ENCODE assay signal across 12 cellular contexts in genomic region chr3:42213417-42213816, GRCh38. TPM values are rescaled to one million over a fixed set of nuclear protein-coding genes. Genes with fewer than 3 reads are reported as not detected.
DNase-seq lines count a peak whose midpoint lies in the region; ATAC-seq, FAIRE-seq and TF ChIP-seq lines count a peak whose summit lies in the region.
"Had no signal": no experiment of that assay in that cellular context is flagged by ENCODE, and none has a peak within 500 bp of the region (broad histone marks: within the 10 kb centered on the region; RNA-seq: fewer than 3 reads in every experiment).

No MANE protein-coding gene starts in this region.

- peak overlapping the region; percentile 53 for H3K4me3 Mint-ChIP-seq in T-helper 2 cell treated with Interferon-gamma antibody and Interleukin-4, amounts not matched to agents 5 μg/mL and 100 μg/mL, for 36 hours
- no peak overlapping the region for H3K4me3 Mint-ChIP-seq in natural killer cell

- peaks cover 55% of the 10 kb centered on the region for H3K4me1 Mint-ChIP-seq in T-helper 2 cell treated with Interferon-gamma antibody and Interleukin-4, amounts not matched to agents 5 μg/mL and 100 μg/mL, for 36 hours (ENCODE audit: low read depth)
- H3K4me1 Mint-ChIP-seq in natural killer cell: peaks cover 49 to 50% of the 10 kb centered on the region in 2 donors

- ATAC-seq in GM18511 (IDR thresholded peaks at IDR 0.05; ENCODE audit: unreplicated experiment) (peak; percentile 41), GM21619 (IDR thresholded peaks at IDR 0.05; ENCODE audit: unreplicated experiment) (peak; percentile 31), natural killer cell (peak; percentile 21 to 67 (median 29)), GM18517 (IDR thresholded peaks at IDR 0.05; ENCODE audit: unreplicated experiment) (no peak), HG02870 (IDR thresholded peaks at IDR 0.05; ENCODE audit: unreplicated experiment) (no peak)

- intact Hi-C loops in natural killer cell (cut with micrococcal nuclease): no loop called here

- DNase-seq in T-helper 2 cell treated with Interferon-gamma antibody and Interleukin-4, amounts not matched to agents 5 μg/mL and 100 μg/mL, for 36 hours (ENCODE audit: low spot score): no peak
- no peak for DNase-seq in natural killer cell
- DNase-seq in LoVo (ENCODE audit: low spot score): no peak
- DNase-seq in GM19239 (ENCODE audit: insufficient read length, low spot score): no peak
- DNase-seq: NCI-H2171 treated with DMSO at 0.1 percent for 48 hours, occipital lobe had no signal

- peaks cover 41% of the 10 kb centered on the region for H3K36me3 Mint-ChIP-seq in T-helper 2 cell treated with Interferon-gamma antibody and Interleukin-4, amounts not matched to agents 5 μg/mL and 100 μg/mL, for 36 hours (ENCODE audit: low read depth)
- H3K36me3 Mint-ChIP-seq in natural killer cell: peaks cover 11% of the 10 kb centered on the region

- no peaks in the 10 kb centered on the region for H3K27me3 Mint-ChIP-seq in T-helper 2 cell treated with Interferon-gamma antibody and Interleukin-4, amounts not matched to agents 5 μg/mL and 100 μg/mL, for 36 hours (ENCODE audit: low read depth)
- no peaks in the 10 kb centered on the region for H3K27me3 Mint-ChIP-seq in natural killer cell (ENCODE audit: low read depth in 2 of 2)

- H3K27ac Mint-ChIP-seq in T-helper 2 cell treated with Interferon-gamma antibody and Interleukin-4, amounts not matched to agents 5 μg/mL and 100 μg/mL, for 36 hours: peak overlapping the region; percentile 70
- peak overlapping the region; percentile 35 to 53 for H3K27ac Mint-ChIP-seq in natural killer cell

- TF ChIP-seq CTCF in natural killer cell (IDR thresholded peaks at IDR 0.05): no peak

- no peak for FAIRE-seq in GM19239 (lab: Jason Lieb, UNC)

- no peaks in the 10 kb centered on the region for H3K9me3 Mint-ChIP-seq in T-helper 2 cell treated with Interferon-gamma antibody and Interleukin-4, amounts not matched to agents 5 μg/mL and 100 μg/mL, for 36 hours
- no peaks in the 10 kb centered on the region for H3K9me3 Mint-ChIP-seq in natural killer cell

RNA-seq across cellular contexts. Expression of gene CCK, which starts 52.6 kb away (rescaled TPM):
- under 1 TPM in 1 of 3 donors, not detected in 2; 0.54 TPM for total RNA-seq in natural killer cell
- total RNA-seq: activated CD8-positive, alpha-beta memory T cell treated with anti-CD3 and anti-CD28 coated beads for 36 hours; SJSA1 had no signal

Comparison
In these comparisons a context has a peak if more than half of its experiments do, and no peak if none do; other contexts are left out.
1. ATAC-seq: peak in GM18511 (single experiment), GM21619 (single experiment) and natural killer cell (3 of 3); none in GM18517 (single experiment) and HG02870 (single experiment).